In genomic region chr6:122472022-122472340, GRCh38 we compare ENCODE assay signal across 1 cellular context.
TF ChIP-seq lines count a peak whose summit lies in the region.

No MANE protein-coding gene starts in this region.

TF ChIP-seq in IMR-90, 13 proteins besides CTCF, POLR2A, EP300 and RAD21:
- TF ChIP-seq CHD1 (IDR thresholded peaks at IDR 0.05; ENCODE audit: low read depth, low read length) (no peak), CEBPB (IDR thresholded peaks at IDR 0.05; ENCODE audit: low read depth, low read length) (no peak), RFX5 (IDR thresholded peaks at IDR 0.05; ENCODE audit: low read depth, low read length) (no peak), RCOR1 (IDR thresholded peaks at IDR 0.05; ENCODE audit: insufficient replicate concordance, low read length) (no peak), MAZ (IDR thresholded peaks at IDR 0.05; ENCODE audit: borderline replicate concordance, low read depth, low read length) (no peak), BHLHE40 (IDR thresholded peaks at IDR 0.05; ENCODE audit: low read depth, low read length) (no peak), NFE2L2 (IDR thresholded peaks at IDR 0.05; ENCODE audit: low read depth, low read length) (no peak), SMC3 (IDR thresholded peaks at IDR 0.05; ENCODE audit: low read depth, low read length) (no peak), MAFK (IDR thresholded peaks at IDR 0.05; ENCODE audit: low read depth, low read length) (no peak), ELK1 (IDR thresholded peaks at IDR 0.05; ENCODE audit: borderline replicate concordance, low read depth, low read length) (no peak), FOS (IDR thresholded peaks at IDR 0.05; ENCODE audit: low read depth, low read length) (no peak), USF2 (IDR thresholded peaks at IDR 0.05; ENCODE audit: low read depth, low read length) (no peak), MXI1 (IDR thresholded peaks at IDR 0.05; ENCODE audit: borderline replicate concordance, low read depth, low read length) (no peak)
